10 cellular contexts compared by ENCODE assay signal in genomic region chr7:75623390-75624133, GRCh38.
A peak's percentile ranks its signal among the peaks of the same experiment; 100 is the strongest.
DNase-seq lines count a peak whose midpoint lies in the region; ATAC-seq and TF ChIP-seq lines count a peak whose summit lies in the region.
"Had no signal": no experiment of that assay in that cellular context is flagged by ENCODE, and none has a peak within 500 bp of the region (broad histone marks: within the 10 kb centered on the region; RNA-seq: fewer than 3 reads in every experiment).

No MANE protein-coding gene starts in this region.

- DNase-seq in GM23338 (ENCODE audit: low spot score) (peak; percentile 35), amygdala (lab: John Stamatoyannopoulos, UW) (peak in 31 of 56 donors; percentile 3 to 71 (median 31)), hypothalamus (lab: John Stamatoyannopoulos, UW) (peak in 38 of 51 donors; percentile 4 to 69 (median 32)), smooth muscle cell (lab: John Stamatoyannopoulos, UW; ENCODE audit: unreplicated experiment) (no peak), HT-29 (ENCODE audit: low spot score) (no peak), GM10248 (ENCODE audit: extremely low spot score) (no peak)
- no peak for DNase-seq in activated naive CD4-positive, alpha-beta T cell treated with Interleukin-2 at 50 U/mL for 16 hours
- DNase-seq: activated naive CD4-positive, alpha-beta T cell treated with anti-CD3 and anti-CD28 coated beads for 36 hours; NCI-H82 had no signal

- H2AFZ ChIP-seq in GM23338 = no peak overlapping the region
- no peak overlapping the region for H2AFZ ChIP-seq in smooth muscle cell (ENCODE audit: low read depth)

- H3K9ac ChIP-seq in smooth muscle cell (ENCODE audit: low read depth) = no peak overlapping the region

- peaks cover 3% of the 10 kb centered on the region; the same call in 1 of the 2 replicates for H3K4me1 ChIP-seq in GM23338 (ENCODE audit: insufficient read depth)
- H3K4me1 ChIP-seq in smooth muscle cell (ENCODE audit: low read depth) = no peaks in the 10 kb centered on the region

- CTCF ChIA-PET in GM10248 (lab: Yijun Ruan, JAX) = interaction anchor here (0.8 kb wide), 1 partner anchor 18 kb away, joined by 3 read pairs; no protein-coding TSS in a partner anchor

- no peaks in the 10 kb centered on the region for H3K9me3 ChIP-seq in smooth muscle cell (replicated peaks; ENCODE audit: low read depth)

- H3K4me1 Mint-ChIP-seq in GM23338 = peaks cover 20% of the 10 kb centered on the region

- H3K36me3 Mint-ChIP-seq in GM23338 (ENCODE audit: low read depth) = peaks cover 65% of the 10 kb centered on the region

- H3K27me3 ChIP-seq in GM23338 (ENCODE audit: insufficient read depth) (no peaks in the 10 kb centered on the region), smooth muscle cell (ENCODE audit: low read depth) (no peaks in the 10 kb centered on the region)

- H3K36me3 ChIP-seq in GM23338 (ENCODE audit: insufficient read depth) (peaks cover 2% of the 10 kb centered on the region), smooth muscle cell (ENCODE audit: low read depth) (no peaks in the 10 kb centered on the region)

- ATAC-seq in GM23338 (peak; percentile 73), HG02623 (IDR thresholded peaks at IDR 0.05; ENCODE audit: unreplicated experiment) (no peak)

- H3K4me2 ChIP-seq in GM23338 = no peak overlapping the region
- H3K4me2 ChIP-seq in smooth muscle cell = no peak overlapping the region

- no peaks in the 10 kb centered on the region; the same call in 1 of the 2 replicates for H3K9me2 ChIP-seq in GM23338 (ENCODE audit: insufficient read depth)

- POLR2A ChIA-PET in GM10248 (lab: Yijun Ruan, JAX) = no interaction called here

- 80% methylated on average over 16 of the region's 16 CpGs for WGBS in smooth muscle cell (ENCODE audit: low lambda C conversion rate)

- H3K27ac Mint-ChIP-seq in GM23338 = peak overlapping the region; percentile 93
- H3K27ac Mint-ChIP-seq: activated naive CD4-positive, alpha-beta T cell treated with anti-CD3 and anti-CD28 coated beads for 36 hours had no signal

- H3F3A ChIP-seq in GM23338 (replicated peaks; ENCODE audit: low read depth) (0 out of 2 replicates have a peak, but pooled peaks cover 9% of the 10 kb centered on the region), smooth muscle cell (ENCODE audit: low read depth) (no peaks in the 10 kb centered on the region)

- no peak for TF ChIP-seq CTCF in GM23338 (conservative IDR thresholded peaks at IDR 0.05; ENCODE audit: low read depth in 2 of 2)
- no peak for TF ChIP-seq CTCF in smooth muscle cell (IDR thresholded peaks at IDR 0.05; ENCODE audit: borderline replicate concordance, insufficient read depth, poor library complexity, severe bottlenecking)
- TF ChIP-seq CTCF in GM10248 (IDR thresholded peaks at IDR 0.05; ENCODE audit: control extremely low read depth, extremely low read depth, low read depth, missing control alignments) = no peak

- H3K9me3 Mint-ChIP-seq in GM23338 = peaks cover 11% of the 10 kb centered on the region

- H3K4me3 Mint-ChIP-seq in GM23338 = peak overlapping the region; percentile 20; the same call in 1 of the 3 replicates
- H3K4me3 Mint-ChIP-seq: activated naive CD4-positive, alpha-beta T cell treated with anti-CD3 and anti-CD28 coated beads for 36 hours had no signal

- H3K27ac ChIP-seq in GM23338 (ENCODE audit: low read depth) (peak overlapping the region; percentile 74; the same call in 1 of the 2 replicates), smooth muscle cell (ENCODE audit: low read depth) (peak overlapping the region; percentile 78)

- peaks cover 6% of the 10 kb centered on the region for H3K27me3 Mint-ChIP-seq in GM23338 (ENCODE audit: insufficient read depth, low read depth, poor library complexity)

- H3K4me3 ChIP-seq in GM23338 (no peak overlapping the region), smooth muscle cell (no peak overlapping the region)

- H4K20me1 ChIP-seq in GM23338 (replicated peaks; ENCODE audit: insufficient read depth) (peaks cover 52% of the 10 kb centered on the region), smooth muscle cell (ENCODE audit: low read depth) (no peaks in the 10 kb centered on the region)

- H3K79me2 ChIP-seq in GM23338 (replicated peaks; ENCODE audit: insufficient read depth) = peaks cover 67% of the 10 kb centered on the region
- no peaks in the 10 kb centered on the region for H3K79me2 ChIP-seq in smooth muscle cell (ENCODE audit: low read depth)

TF ChIP-seq in GM23338, 12 proteins besides CTCF, POLR2A, EP300 and RAD21:
- TF ChIP-seq ZNF331 (CRISPR knock-in tag; IDR thresholded peaks at IDR 0.05; ENCODE audit: low read depth) (no peak), NANOG (IDR thresholded peaks at IDR 0.05; ENCODE audit: borderline replicate concordance) (no peak), EZH2 (IDR thresholded peaks at IDR 0.05; ENCODE audit: low read depth, unreplicated experiment) (no peak), STAT1 (IDR thresholded peaks at IDR 0.05; ENCODE audit: unreplicated experiment) (no peak), POLR2AphosphoS5 (IDR thresholded peaks at IDR 0.05; ENCODE audit: low read depth) (no peak)

Comparison
In these comparisons a context has a peak if more than half of its experiments do, and no peak if none do; other contexts are left out.
1. DNase-seq: peak in GM23338 (single experiment), amygdala (31 of 56) and hypothalamus (38 of 51); none in smooth muscle cell (single experiment), HT-29 (single experiment), activated naive CD4-positive, alpha-beta T cell treated with Interleukin-2 at 50 U/mL for 16 hours (single experiment) and GM10248 (single experiment).